Comparison of ENCODE assay signal across 8 cellular contexts in the genomic region with DNA sequence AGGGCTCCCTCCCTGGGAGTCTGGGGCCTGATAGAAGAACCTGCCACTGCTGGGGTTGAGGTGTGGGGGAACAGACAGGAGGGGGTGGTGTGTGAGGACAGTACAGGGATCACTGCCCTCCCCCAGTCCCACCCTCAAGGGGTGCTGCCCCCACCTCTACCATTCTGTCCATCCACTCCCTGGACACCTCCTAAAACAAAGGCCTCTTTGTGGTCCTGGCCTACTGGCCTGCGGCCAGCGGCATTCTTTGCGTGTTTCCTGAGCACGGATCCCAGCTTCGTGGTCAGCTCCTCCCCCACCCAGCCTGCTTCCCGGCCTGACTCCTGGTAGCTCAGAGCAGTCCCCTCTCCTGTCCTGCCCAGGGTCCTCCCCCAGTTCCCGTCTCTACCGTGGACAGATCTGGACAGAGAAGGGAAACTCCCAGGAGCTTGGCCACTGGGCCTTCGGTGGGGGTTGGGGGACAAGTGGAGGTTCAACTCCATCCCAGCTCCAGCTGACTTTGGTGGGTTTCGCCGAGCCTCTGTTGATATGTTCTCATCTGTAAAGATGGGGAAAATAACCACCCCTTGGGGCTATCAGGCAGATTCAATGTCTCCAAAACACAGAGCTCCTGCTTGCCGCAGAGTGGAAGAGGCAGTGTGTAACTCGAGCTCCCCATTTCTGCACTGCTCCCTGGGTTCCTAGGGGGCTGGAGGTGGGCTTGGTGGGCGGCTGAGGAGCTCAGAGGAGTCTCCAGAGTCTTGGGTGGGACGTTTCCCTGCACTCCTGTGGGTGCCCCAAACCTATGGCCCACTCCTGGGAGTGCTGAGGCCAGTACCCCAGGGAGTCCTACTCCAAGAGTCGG. TPM values are rescaled to one million over a fixed set of nuclear protein-coding genes. Genes with fewer than 3 reads are reported as not detected.
DNase-seq lines count a peak whose midpoint lies in the region; ATAC-seq and TF ChIP-seq lines count a peak whose summit lies in the region.

No MANE protein-coding gene starts in this region.

- H3K27ac ChIP-seq in lower lobe of right lung (peak overlapping the region; percentile 92), upper lobe of left lung (peak overlapping the region; percentile 86 to 97 (median 96))

- DNase-seq in LNCaP clone FGC (ENCODE audit: low read depth) (no peak), dermis microvascular lymphatic vessel endothelial cell (ENCODE audit: low read depth in 2 of 2) (peak; percentile 80 to 83), lower lobe of right lung (peak; percentile 90), upper lobe of left lung (peak; percentile 78 to 88), COR-L47 (lab: John Stamatoyannopoulos, UW) (no peak), SIG-M5 treated with dmso at 0.1 percent for 504 hours (lab: John Stamatoyannopoulos, UW; ENCODE audit: unreplicated experiment) (no peak), NCI-H1930 (lab: John Stamatoyannopoulos, UW) (no peak)

- TF ChIP-seq EP300 in upper lobe of left lung (IDR thresholded peaks at IDR 0.05) = peak in 1 of 4 donors; percentile 17

- no peak for TF ChIP-seq POLR2A in upper lobe of left lung (IDR thresholded peaks at IDR 0.05)

- no peaks in the 10 kb centered on the region for H3K27me3 ChIP-seq in lower lobe of right lung (ENCODE audit: low read depth)
- H3K27me3 ChIP-seq in upper lobe of left lung = no peaks in the 10 kb centered on the region

- no peak for TF ChIP-seq CTCF in LNCaP clone FGC (IDR thresholded peaks at IDR 0.05; ENCODE audit: control insufficient read depth, extremely low read depth, insufficient read depth)
- no peak for TF ChIP-seq CTCF in lower lobe of right lung (IDR thresholded peaks at IDR 0.05)
- TF ChIP-seq CTCF in upper lobe of left lung (IDR thresholded peaks at IDR 0.05) = no peak

- H3K4me1 ChIP-seq in lower lobe of right lung = peaks cover 89% of the 10 kb centered on the region
- peaks cover 84 to 93% (median 90%) of the 10 kb centered on the region in 4 donors for H3K4me1 ChIP-seq in upper lobe of left lung

- H3K4me3 ChIP-seq in LNCaP clone FGC (ENCODE audit: low read depth, low read length) (peak overlapping the region; percentile 3; the same call in 1 of the 2 replicates), lower lobe of right lung (no peak overlapping the region), upper lobe of left lung (no peak overlapping the region)

- H3K36me3 ChIP-seq in lower lobe of right lung (no peaks in the 10 kb centered on the region), upper lobe of left lung (no peaks in the 10 kb centered on the region)

- H3K9me3 ChIP-seq in lower lobe of right lung (no peaks in the 10 kb centered on the region), upper lobe of left lung (no peaks in the 10 kb centered on the region)

- intact Hi-C loops in lower lobe of right lung (cut with DNase I) = no loop called here

- ATAC-seq in lower lobe of right lung (peak; percentile 30 to 40), upper lobe of left lung (ENCODE audit: low FRiP score in 2 of 2) (peak; percentile 31 to 52), GM21576 (IDR thresholded peaks at IDR 0.05; ENCODE audit: unreplicated experiment) (no peak)

- WGBS in upper lobe of left lung, 2 donors = 30 to 31% methylated on average over 11 to 16 of the region's 16 CpGs

RNA-seq across cellular contexts. Expression of gene LYL1, which starts 48.7 kb away (rescaled TPM):
- total RNA-seq in dermis microvascular lymphatic vessel endothelial cell (25.4 and 43.5 TPM in 2 replicates), lower lobe of right lung (27.2 TPM), upper lobe of left lung (10 to 100 TPM; 22.6 to 55.5 (median 31.4) TPM)

RNA-seq across cellular contexts. Expression of gene NFIX, which starts 58.7 kb away (rescaled TPM):
- total RNA-seq in dermis microvascular lymphatic vessel endothelial cell (16.9 and 22.3 TPM in 2 replicates), lower lobe of right lung (146 TPM), upper lobe of left lung (100 to 1,000 TPM in 3 of 6 donors, 10 to 100 TPM in 3; 64.0 to 188 (median 107) TPM)

Comparison
In these comparisons a context has a peak if more than half of its experiments do, and no peak if none do; other contexts are left out.
1. DNase-seq: peak in dermis microvascular lymphatic vessel endothelial cell (2 of 2), lower lobe of right lung (single experiment) and upper lobe of left lung (2 of 2); none in LNCaP clone FGC (single experiment), COR-L47 (single experiment), SIG-M5 treated with dmso at 0.1 percent for 504 hours (single experiment) and NCI-H1930 (0 of 2).